Comparison of ENCODE assay signal across 1 cellular context in the genomic region with DNA sequence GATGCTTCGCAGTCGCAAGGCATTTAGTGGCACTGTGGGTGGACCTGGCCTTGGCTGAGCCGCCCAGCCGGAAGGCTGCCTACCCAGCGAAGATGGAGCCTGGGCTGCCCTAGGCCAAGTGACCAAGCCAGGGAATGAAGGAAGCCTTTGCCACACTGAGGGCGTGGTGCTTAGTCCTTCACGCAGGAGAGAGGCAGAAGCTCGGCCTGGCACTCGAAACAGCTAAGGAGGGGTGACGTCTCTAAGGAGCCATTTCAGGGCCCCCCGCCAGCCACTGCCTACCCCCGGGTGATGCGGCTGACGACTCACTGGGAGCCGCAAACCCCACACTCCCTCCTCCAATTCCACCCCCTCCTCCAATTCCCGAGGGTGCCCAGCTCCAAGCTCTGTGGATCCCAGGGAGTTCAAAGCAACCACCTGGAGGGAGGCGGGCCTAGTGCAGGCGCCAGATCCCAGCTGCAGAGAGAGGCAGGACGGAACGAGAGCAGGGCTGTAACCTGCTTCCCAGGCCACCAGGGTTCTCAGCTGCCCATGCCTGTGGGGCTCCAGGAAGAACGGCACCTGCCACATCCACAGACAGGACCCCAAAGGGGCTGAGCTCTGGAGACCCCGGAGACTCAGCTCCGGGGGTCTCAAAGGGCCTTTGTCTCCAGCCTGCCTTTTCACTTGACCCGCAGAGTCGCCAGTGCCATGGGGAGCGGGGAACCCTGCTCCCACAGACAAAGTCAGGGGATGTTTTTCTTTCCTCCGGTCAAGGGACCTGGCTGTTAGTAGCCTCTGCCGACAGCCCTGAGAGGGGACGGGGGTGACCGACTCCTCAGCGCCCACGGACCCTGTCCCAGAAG.
TF ChIP-seq lines count a peak whose summit lies in the region.

No MANE protein-coding gene starts in this region.

TF ChIP-seq in GM23338, 12 proteins besides CTCF, POLR2A, EP300 and RAD21 (continued from another document):
- TF ChIP-seq, protein P1, sequence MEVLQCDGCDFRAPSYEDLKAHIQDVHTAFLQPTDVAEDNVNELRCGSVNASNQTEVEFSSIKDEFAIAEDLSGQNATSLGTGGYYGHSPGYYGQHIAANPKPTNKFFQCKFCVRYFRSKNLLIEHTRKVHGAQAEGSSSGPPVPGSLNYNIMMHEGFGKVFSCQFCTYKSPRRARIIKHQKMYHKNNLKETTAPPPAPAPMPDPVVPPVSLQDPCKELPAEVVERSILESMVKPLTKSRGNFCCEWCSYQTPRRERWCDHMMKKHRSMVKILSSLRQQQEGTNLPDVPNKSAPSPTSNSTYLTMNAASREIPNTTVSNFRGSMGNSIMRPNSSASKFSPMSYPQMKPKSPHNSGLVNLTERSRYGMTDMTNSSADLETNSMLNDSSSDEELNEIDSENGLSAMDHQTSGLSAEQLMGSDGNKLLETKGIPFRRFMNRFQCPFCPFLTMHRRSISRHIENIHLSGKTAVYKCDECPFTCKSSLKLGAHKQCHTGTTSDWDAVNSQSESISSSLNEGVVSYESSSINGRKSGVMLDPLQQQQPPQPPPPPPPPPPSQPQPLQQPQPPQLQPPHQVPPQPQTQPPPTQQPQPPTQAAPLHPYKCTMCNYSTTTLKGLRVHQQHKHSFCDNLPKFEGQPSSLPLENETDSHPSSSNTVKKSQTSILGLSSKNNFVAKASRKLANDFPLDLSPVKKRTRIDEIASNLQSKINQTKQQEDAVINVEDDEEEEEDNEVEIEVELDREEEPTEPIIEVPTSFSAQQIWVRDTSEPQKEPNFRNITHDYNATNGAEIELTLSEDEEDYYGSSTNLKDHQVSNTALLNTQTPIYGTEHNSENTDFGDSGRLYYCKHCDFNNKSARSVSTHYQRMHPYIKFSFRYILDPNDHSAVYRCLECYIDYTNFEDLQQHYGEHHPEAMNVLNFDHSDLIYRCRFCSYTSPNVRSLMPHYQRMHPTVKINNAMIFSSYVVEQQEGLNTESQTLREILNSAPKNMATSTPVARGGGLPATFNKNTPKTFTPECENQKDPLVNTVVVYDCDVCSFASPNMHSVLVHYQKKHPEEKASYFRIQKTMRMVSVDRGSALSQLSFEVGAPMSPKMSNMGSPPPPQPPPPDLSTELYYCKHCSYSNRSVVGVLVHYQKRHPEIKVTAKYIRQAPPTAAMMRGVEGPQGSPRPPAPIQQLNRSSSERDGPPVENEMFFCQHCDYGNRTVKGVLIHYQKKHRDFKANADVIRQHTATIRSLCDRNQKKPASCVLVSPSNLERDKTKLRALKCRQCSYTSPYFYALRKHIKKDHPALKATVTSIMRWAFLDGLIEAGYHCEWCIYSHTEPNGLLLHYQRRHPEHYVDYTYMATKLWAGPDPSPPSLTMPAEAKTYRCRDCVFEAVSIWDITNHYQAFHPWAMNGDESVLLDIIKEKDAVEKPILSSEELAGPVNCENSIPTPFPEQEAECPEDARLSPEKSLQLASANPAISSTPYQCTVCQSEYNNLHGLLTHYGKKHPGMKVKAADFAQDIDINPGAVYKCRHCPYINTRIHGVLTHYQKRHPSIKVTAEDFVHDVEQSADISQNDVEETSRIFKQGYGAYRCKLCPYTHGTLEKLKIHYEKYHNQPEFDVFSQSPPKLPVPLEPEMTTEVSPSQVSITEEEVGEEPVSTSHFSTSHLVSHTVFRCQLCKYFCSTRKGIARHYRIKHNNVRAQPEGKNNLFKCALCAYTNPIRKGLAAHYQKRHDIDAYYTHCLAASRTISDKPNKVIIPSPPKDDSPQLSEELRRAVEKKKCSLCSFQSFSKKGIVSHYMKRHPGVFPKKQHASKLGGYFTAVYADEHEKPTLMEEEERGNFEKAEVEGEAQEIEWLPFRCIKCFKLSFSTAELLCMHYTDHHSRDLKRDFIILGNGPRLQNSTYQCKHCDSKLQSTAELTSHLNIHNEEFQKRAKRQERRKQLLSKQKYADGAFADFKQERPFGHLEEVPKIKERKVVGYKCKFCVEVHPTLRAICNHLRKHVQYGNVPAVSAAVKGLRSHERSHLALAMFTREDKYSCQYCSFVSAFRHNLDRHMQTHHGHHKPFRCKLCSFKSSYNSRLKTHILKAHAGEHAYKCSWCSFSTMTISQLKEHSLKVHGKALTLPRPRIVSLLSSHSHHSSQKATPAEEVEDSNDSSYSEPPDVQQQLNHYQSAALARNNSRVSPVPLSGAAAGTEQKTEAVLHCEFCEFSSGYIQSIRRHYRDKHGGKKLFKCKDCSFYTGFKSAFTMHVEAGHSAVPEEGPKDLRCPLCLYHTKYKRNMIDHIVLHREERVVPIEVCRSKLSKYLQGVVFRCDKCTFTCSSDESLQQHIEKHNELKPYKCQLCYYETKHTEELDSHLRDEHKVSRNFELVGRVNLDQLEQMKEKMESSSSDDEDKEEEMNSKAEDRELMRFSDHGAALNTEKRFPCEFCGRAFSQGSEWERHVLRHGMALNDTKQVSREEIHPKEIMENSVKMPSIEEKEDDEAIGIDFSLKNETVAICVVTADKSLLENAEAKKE (CRISPR knock-in tag; IDR thresholded peaks at IDR 0.05), result no peak
- no peak for TF ChIP-seq JUNB (IDR thresholded peaks at IDR 0.05; ENCODE audit: unreplicated experiment)
